1 cellular context compared by ENCODE assay signal in genomic region chr16:23149267-23149992, GRCh38.
A peak's percentile ranks its signal among the peaks of the same experiment; 100 is the strongest.
TF ChIP-seq lines count a peak whose summit lies in the region.

TSS of gene USP31 (minus strand) at chr16:23149452. CDS start at chr16:23149270, 182 bp downstream.

TF ChIP-seq in HepG2, 621 proteins besides CTCF, POLR2A, EP300 and RAD21 (continued from another document and continues in another):
- no peak for TF ChIP-seq ZNF597 (CRISPR knock-in tag; IDR thresholded peaks at IDR 0.05)
- no peak for TF ChIP-seq CSRNP2 (CRISPR knock-in tag; conservative IDR thresholded peaks at IDR 0.05; ENCODE audit: low read depth)
- no peak for TF ChIP-seq PAWR (CRISPR knock-in tag; IDR thresholded peaks at IDR 0.05; ENCODE audit: borderline replicate concordance)
- 0 out of 2 replicates have a peak, but pooled peaks have one; percentile 7 for TF ChIP-seq ZNF629 (CRISPR knock-in tag; conservative IDR thresholded peaks at IDR 0.05)
- TF ChIP-seq NONO (IDR thresholded peaks at IDR 0.05), result no peak
- peak; percentile 95 for TF ChIP-seq NONO (CRISPR knock-in tag; conservative IDR thresholded peaks at IDR 0.05)
- peak; percentile 64 for TF ChIP-seq MED1 (CRISPR knock-in tag; IDR thresholded peaks at IDR 0.05)
- peak; percentile 91 for TF ChIP-seq NR2C2 (CRISPR knock-in tag; IDR thresholded peaks at IDR 0.05; ENCODE audit: borderline replicate concordance)
- TF ChIP-seq TFAP4 (IDR thresholded peaks at IDR 0.05; ENCODE audit: borderline replicate concordance, low read depth), result peak; percentile 98
- peak; percentile 53 for TF ChIP-seq NFYB (CRISPR knock-in tag; IDR thresholded peaks at IDR 0.05)
- TF ChIP-seq PRMT3 (CRISPR knock-in tag; IDR thresholded peaks at IDR 0.05; ENCODE audit: borderline replicate concordance, low read depth), result no peak; the same call in 1 of the 2 replicates
- no peak; the same call in 1 of the 2 replicates for TF ChIP-seq E2F5 (CRISPR knock-in tag; conservative IDR thresholded peaks at IDR 0.05)
- TF ChIP-seq MEIS2 (CRISPR knock-in tag; IDR thresholded peaks at IDR 0.05), result peak; percentile 71; the same call in 1 of the 2 replicates
- TF ChIP-seq SCMH1 (CRISPR knock-in tag; IDR thresholded peaks at IDR 0.05; ENCODE audit: borderline replicate concordance), result no peak
- no peak for TF ChIP-seq CEBPB (IDR thresholded peaks at IDR 0.05; ENCODE audit: borderline replicate concordance, low read depth, low read length)
- TF ChIP-seq ZNF138 (CRISPR knock-in tag; IDR thresholded peaks at IDR 0.05; ENCODE audit: low read depth), result peak; percentile 97
- TF ChIP-seq AHDC1 (CRISPR knock-in tag; IDR thresholded peaks at IDR 0.05; ENCODE audit: borderline replicate concordance), result no peak
- peak; percentile 91 for TF ChIP-seq ZNF292 (CRISPR knock-in tag; IDR thresholded peaks at IDR 0.05; ENCODE audit: borderline replicate concordance, low read depth)
- TF ChIP-seq ZNF280D (CRISPR knock-in tag; IDR thresholded peaks at IDR 0.05), result no peak
- TF ChIP-seq ZNF790 (CRISPR knock-in tag; IDR thresholded peaks at IDR 0.05; ENCODE audit: borderline replicate concordance), result no peak; the same call in 1 of the 2 replicates
- no peak; the same call in 1 of the 2 replicates for TF ChIP-seq ZNF652 (CRISPR knock-in tag; IDR thresholded peaks at IDR 0.05; ENCODE audit: borderline replicate concordance, low read depth)
- no peak for TF ChIP-seq ZNF362 (CRISPR knock-in tag; IDR thresholded peaks at IDR 0.05; ENCODE audit: borderline replicate concordance)
- no peak for TF ChIP-seq EZH2 (conservative IDR thresholded peaks at IDR 0.05; ENCODE audit: low read depth, low read length)
- TF ChIP-seq CBX1 (IDR thresholded peaks at IDR 0.05; ENCODE audit: low read depth), result peak; percentile 96
- no peak for TF ChIP-seq ZNF800 (CRISPR knock-in tag; IDR thresholded peaks at IDR 0.05)
- TF ChIP-seq ZNF879 (CRISPR knock-in tag; IDR thresholded peaks at IDR 0.05), result no peak; the same call in 1 of the 2 replicates
- peak; percentile 81 for TF ChIP-seq RBM39 (IDR thresholded peaks at IDR 0.05; ENCODE audit: low read depth, low read length, poor library complexity, severe bottlenecking)
- TF ChIP-seq MAF1 (CRISPR knock-in tag; IDR thresholded peaks at IDR 0.05; ENCODE audit: borderline replicate concordance), result no peak
- TF ChIP-seq FOXJ3 (CRISPR knock-in tag; IDR thresholded peaks at IDR 0.05; ENCODE audit: borderline replicate concordance), result no peak
- TF ChIP-seq ZNF770 (CRISPR knock-in tag; IDR thresholded peaks at IDR 0.05), result no peak
- TF ChIP-seq ATF1 (CRISPR knock-in tag; IDR thresholded peaks at IDR 0.05), result no peak
- no peak for TF ChIP-seq ZNF282 (IDR thresholded peaks at IDR 0.05; ENCODE audit: partially characterized antibody)
- TF ChIP-seq CHCHD3 (CRISPR knock-in tag; IDR thresholded peaks at IDR 0.05), result peak; percentile 66; the same call in 1 of the 2 replicates
- no peak for TF ChIP-seq ZBTB3 (CRISPR knock-in tag; IDR thresholded peaks at IDR 0.05; ENCODE audit: borderline replicate concordance, low read depth)
- no peak; the same call in 1 of the 2 replicates for TF ChIP-seq POLR2AphosphoS5 (IDR thresholded peaks at IDR 0.05; ENCODE audit: low read depth, low read length)
- peak; percentile 91 for TF ChIP-seq KLF6 (CRISPR knock-in tag; IDR thresholded peaks at IDR 0.05)
- peak; percentile 34 for TF ChIP-seq ARID3A (IDR thresholded peaks at IDR 0.05; ENCODE audit: low read depth, low read length)
- no peak for TF ChIP-seq PCBP2 (optimal IDR thresholded peaks at IDR 0.05; ENCODE audit: low read depth, low read length, poor library complexity, severe bottlenecking)
- TF ChIP-seq HNF4G (IDR thresholded peaks at IDR 0.05; ENCODE audit: borderline replicate concordance, low read depth, low read length), result no peak
- 0 out of 2 replicates have a peak, but pooled peaks have one; percentile 42 for TF ChIP-seq HNF4G (CRISPR knock-in tag; IDR thresholded peaks at IDR 0.05; ENCODE audit: borderline replicate concordance, low read depth)
